ENCODE assay signal across 7 cellular contexts in the genomic region with DNA sequence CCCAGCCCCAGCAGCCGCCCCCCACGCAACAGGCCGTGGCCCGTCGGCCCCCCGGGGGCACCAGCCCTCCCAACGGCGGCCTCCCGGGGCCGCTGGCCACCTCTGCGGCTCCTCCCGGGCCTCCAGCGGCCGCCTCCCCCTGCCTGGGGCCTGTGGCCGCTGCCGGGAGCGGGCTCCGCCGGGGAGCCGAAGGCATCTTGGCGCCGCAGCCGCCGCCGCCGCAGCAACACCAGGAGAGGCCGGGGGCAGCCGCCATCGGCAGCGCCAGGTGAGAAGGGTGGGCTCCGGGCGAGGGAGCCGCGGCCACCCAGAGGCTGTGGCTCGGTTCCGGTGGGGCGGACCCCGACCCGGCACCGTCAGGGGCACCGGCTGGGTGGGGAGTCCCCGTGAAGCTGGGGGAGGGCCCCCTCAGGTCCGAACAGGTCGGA. TPM values are rescaled to one million over a fixed set of nuclear protein-coding genes. Genes with fewer than 3 reads are reported as not detected.
A peak's percentile ranks its signal among the peaks of the same experiment; 100 is the strongest.
DNase-seq lines count a peak whose midpoint lies in the region; ATAC-seq, FAIRE-seq and TF ChIP-seq lines count a peak whose summit lies in the region.

No MANE protein-coding gene starts in this region.

- ATAC-seq in GM19351 (IDR thresholded peaks at IDR 0.05; ENCODE audit: unreplicated experiment) (peak; percentile 28), HG03520 (IDR thresholded peaks at IDR 0.05; ENCODE audit: unreplicated experiment) (peak; percentile 1), left lobe of liver (peak; percentile 4)

- TF ChIP-seq POLR2A in tibial nerve (IDR thresholded peaks at IDR 0.05) (no peak), GM12891 (IDR thresholded peaks at IDR 0.05; ENCODE audit: low read depth, low read length) (no peak)

- H3K27me3 ChIP-seq in tibial nerve = no peaks in the 10 kb centered on the region

- H3K36me3 ChIP-seq in tibial nerve = peaks cover 5 to 41% (median 15%) of the 10 kb centered on the region in 3 donors

- H3K4me3 ChIP-seq in astrocyte of the spinal cord (ENCODE audit: low read depth, low read length) = peak overlapping the region; percentile 95
- peak overlapping the region; percentile 96 to 100 (median 100) for H3K4me3 ChIP-seq in tibial nerve

- H3K27ac ChIP-seq in tibial nerve = peak overlapping the region; percentile 97 to 100 (median 100)

- peaks cover 0 to 37% (median 12%) of the 10 kb centered on the region in 4 donors for H3K4me1 ChIP-seq in tibial nerve

- H3K9me3 ChIP-seq in tibial nerve = no peaks in the 10 kb centered on the region

- no peak for TF ChIP-seq CTCF in astrocyte of the spinal cord (IDR thresholded peaks at IDR 0.05; ENCODE audit: low read depth, low read length)
- no peak for TF ChIP-seq CTCF in tibial nerve (IDR thresholded peaks at IDR 0.05)

- no peak for DNase-seq in astrocyte of the spinal cord (ENCODE audit: low read depth, low spot score)
- no peak for DNase-seq in left lobe of liver (ENCODE audit: low spot score)
- no peak for DNase-seq in tibial nerve (ENCODE audit: low spot score in 2 of 2)
- DNase-seq in SHP77 (lab: John Stamatoyannopoulos, UW) = no peak
- DNase-seq in GM12891 (ENCODE audit: insufficient read length, low spot score) = no peak

- TF ChIP-seq EP300 in tibial nerve (IDR thresholded peaks at IDR 0.05) = no peak

- WGBS in tibial nerve, 2 donors = 0 to 2% methylated on average over 16 to 20 of the region's 44 CpGs

- no peak for FAIRE-seq in GM12891 (lab: Jason Lieb, UNC)

- in situ Hi-C loops in astrocyte of the spinal cord (cut with HindIII; ENCODE audit: low sequenced_read_pairs) = no loop called here

TF ChIP-seq in GM12891, 5 proteins besides CTCF, POLR2A, EP300 and RAD21:
- no peak for TF ChIP-seq PAX5 (IDR thresholded peaks at IDR 0.05; ENCODE audit: insufficient read depth, low read length, severe bottlenecking)
- no peak for TF ChIP-seq POLR2AphosphoS5 (IDR thresholded peaks at IDR 0.05; ENCODE audit: low read depth, low read length)
- no peak for TF ChIP-seq POU2F2 (IDR thresholded peaks at IDR 0.05; ENCODE audit: low read depth, low read length)
- TF ChIP-seq SPI1 (IDR thresholded peaks at IDR 0.05; ENCODE audit: low read depth, low read length) = no peak
- TF ChIP-seq TAF1 (IDR thresholded peaks at IDR 0.05; ENCODE audit: low read depth, low read length) = no peak

RNA-seq across cellular contexts. Expression of a gene that starts 0.5 kb away (rescaled TPM):
- total RNA-seq in left lobe of liver = 50.1 TPM
- total RNA-seq in tibial nerve = 100 to 1,000 TPM in 1 of 4 donors, 10 to 100 TPM in 3; 57.6 to 121 (median 87.7) TPM
- 95.9 TPM for polyA plus RNA-seq in GM12891 (2012; ENCODE audit: low read depth, missing spikeins)

RNA-seq across cellular contexts. Expression of a gene that starts 22.8 kb away (rescaled TPM):
- 177 TPM for total RNA-seq in left lobe of liver
- total RNA-seq in tibial nerve = 100 to 1,000 TPM in 3 of 4 donors, 10 to 100 TPM in 1; 88.1 to 136 (median 116) TPM
- 166 TPM for polyA plus RNA-seq in GM12891 (2012; ENCODE audit: low read depth, missing spikeins)

RNA-seq across cellular contexts. Expression of a gene that starts 40.3 kb away (rescaled TPM):
- total RNA-seq in left lobe of liver (30.8 TPM), tibial nerve (10 to 100 TPM; 33.7 to 44.8 (median 43.0) TPM)
- 26.7 TPM for polyA plus RNA-seq in GM12891 (2012; ENCODE audit: low read depth, missing spikeins)

RNA-seq across cellular contexts. Expression of a gene that starts 55.0 kb away (rescaled TPM):
- total RNA-seq in left lobe of liver (1.4 TPM), tibial nerve (under 1 TPM; 0.20 to 0.90 (median 0.21) TPM)
- 1.6 TPM for polyA plus RNA-seq in GM12891 (2012; ENCODE audit: low read depth, missing spikeins)
